13 cellular contexts compared by ENCODE assay signal in genomic region chr3:171811913-171812321, GRCh38. TPM values are rescaled to one million over a fixed set of nuclear protein-coding genes. Genes with fewer than 3 reads are reported as not detected.
A peak's percentile ranks its signal among the peaks of the same experiment; 100 is the strongest.
DNase-seq lines count a peak whose midpoint lies in the region; ATAC-seq and TF ChIP-seq lines count a peak whose summit lies in the region.
"Had no signal": no experiment of that assay in that cellular context is flagged by ENCODE, and none has a peak within 500 bp of the region (broad histone marks: within the 10 kb centered on the region; RNA-seq: fewer than 3 reads in every experiment).

No MANE protein-coding gene starts in this region.

- H3K4me1 ChIP-seq in GM23248 (ENCODE audit: insufficient read depth) (peaks cover 31% of the 10 kb centered on the region), skeletal muscle tissue (ENCODE audit: control insufficient read depth in 3 of 3, insufficient read depth in 3 of 3, low read length in 3 of 3) (peaks cover 5 to 11% (median 9%) of the 10 kb centered on the region in 3 donors), SJCRH30 (peaks cover 3% of the 10 kb centered on the region; the same call in 1 of the 2 replicates)

- no peaks in the 10 kb centered on the region for H3K79me2 ChIP-seq in GM23248 (ENCODE audit: insufficient read depth)

- WGBS in GM23248 (ENCODE audit: low coverage in 1 of 2, low lambda C conversion rate in 2 of 2, missing lambda C conversion rate in 2 of 2), 2 experiments: 37 to 41% methylated on average over 9 of the region's 9 CpGs

- H3K9ac ChIP-seq in GM23248: peak overlapping the region; percentile 52
- no peak overlapping the region for H3K9ac ChIP-seq in skeletal muscle tissue (ENCODE audit: low read depth in 1 of 3, low read length in 3 of 3)

- H3K4me2 ChIP-seq in GM23248 (ENCODE audit: unreplicated experiment): peak overlapping the region; percentile 48

- no peaks in the 10 kb centered on the region for H4K20me1 ChIP-seq in GM23248 (ENCODE audit: insufficient read depth)

- in situ Hi-C loops in GM23248 (cut with MboI): no loop called here

- no peak overlapping the region for H2AFZ ChIP-seq in GM23248

- DNase-seq in GM23248: peak; percentile 67
- DNase-seq in fibroblast of gingiva (ENCODE audit: low read depth): peak; percentile 49
- no peak for DNase-seq in NCI-H1417 treated with DMSO at 0.1 percent for 48 hours (lab: John Stamatoyannopoulos, UW)
- DNase-seq in SHP77 (lab: John Stamatoyannopoulos, UW): no peak
- DNase-seq in HuH-7 (ENCODE audit: low spot score): no peak
- no peak for DNase-seq in SJCRH30
- DNase-seq: activated T-cell treated with anti-CD3 and anti-CD28 coated beads, Interleukin-2, amount 50 U/mL, for 4 hours; NCI-H1694 treated with DMSO at 0.1 percent for 48 hours; stimulated activated CD4-positive, alpha-beta T cell treated with anti-CD3 and anti-CD28 coated beads, Interleukin-1b, Interleukin-23, amount 100 ng/mL, for 48 hours; stimulated activated naive CD8-positive, alpha-beta T cell treated with anti-CD3 and anti-CD28 coated beads, Interleukin-15, amount 100 ng/mL, for 72 hours had no signal

- peaks cover 35% of the 10 kb centered on the region for H3F3A ChIP-seq in GM23248 (ENCODE audit: insufficient read depth)

- H3K27me3 ChIP-seq in GM23248 (replicated peaks; ENCODE audit: insufficient read depth) (no peaks in the 10 kb centered on the region), skeletal muscle tissue (ENCODE audit: control insufficient read depth in 3 of 3, insufficient read depth in 3 of 3, low read length in 3 of 3) (no peaks in the 10 kb centered on the region), SJCRH30 (no peaks in the 10 kb centered on the region)

- H3K27ac ChIP-seq in GM23248 (peak overlapping the region; percentile 96), skeletal muscle tissue (ENCODE audit: low read depth, low read length) (peak overlapping the region; percentile 73), SJCRH30 (no peak overlapping the region)

- H3K9me3 ChIP-seq in GM23248 (ENCODE audit: low read depth) (no peaks in the 10 kb centered on the region), skeletal muscle tissue (ENCODE audit: control insufficient read depth in 3 of 3, low read length in 3 of 3) (no peaks in the 10 kb centered on the region), SJCRH30 (replicated peaks) (0 out of 2 replicates have a peak, but pooled peaks cover 2% of the 10 kb centered on the region)

- H3K36me3 ChIP-seq in GM23248 (ENCODE audit: low read depth) (no peaks in the 10 kb centered on the region), skeletal muscle tissue (ENCODE audit: control insufficient read depth in 3 of 3, insufficient read depth in 3 of 3, low read length in 3 of 3) (no peaks in the 10 kb centered on the region), SJCRH30 (no peaks in the 10 kb centered on the region)

- no peaks in the 10 kb centered on the region for H3K9me2 ChIP-seq in GM23248 (ENCODE audit: insufficient read depth)

- H3K4me3 ChIP-seq in GM23248: no peak overlapping the region
- no peak overlapping the region for H3K4me3 ChIP-seq in skeletal muscle tissue (ENCODE audit: low read length in 3 of 3)
- no peak overlapping the region for H3K4me3 ChIP-seq in SJCRH30

- ATAC-seq in SK-N-SH treated with all-trans-retinoic acid at 6 μM for 48 hours: 0 out of 3 replicates have a peak, but pooled peaks have one; percentile 1
- ATAC-seq: activated T-cell treated with anti-CD3 and anti-CD28 coated beads, Interleukin-2, amount 50 U/mL, for 4 hours; stimulated activated naive CD8-positive, alpha-beta T cell treated with anti-CD3 and anti-CD28 coated beads, Interleukin-15, amount 100 ng/mL, for 72 hours had no signal

TF ChIP-seq in SK-N-SH treated with all-trans-retinoic acid at 6 μM for 48 hours, 23 proteins besides CTCF, POLR2A, EP300 and RAD21:
- TF ChIP-seq CSDC2 (CRISPR knock-in tag; IDR thresholded peaks at IDR 0.05) (0 out of 2 replicates have a peak, but pooled peaks have one; percentile 33), OSR1 (CRISPR knock-in tag; IDR thresholded peaks at IDR 0.05) (no peak), ZNF70 (CRISPR knock-in tag; IDR thresholded peaks at IDR 0.05) (no peak), CSRNP3 (CRISPR knock-in tag; IDR thresholded peaks at IDR 0.05) (no peak), TCF4 (CRISPR knock-in tag; IDR thresholded peaks at IDR 0.05; ENCODE audit: borderline replicate concordance) (no peak), POU6F1 (CRISPR knock-in tag; IDR thresholded peaks at IDR 0.05; ENCODE audit: borderline replicate concordance, low read depth) (0 out of 2 replicates have a peak, but pooled peaks have one; percentile 60), SNAI2 (CRISPR knock-in tag; IDR thresholded peaks at IDR 0.05) (0 out of 2 replicates have a peak, but pooled peaks have one; percentile 60), ESRRG (CRISPR knock-in tag; IDR thresholded peaks at IDR 0.05) (no peak), ARNTL (CRISPR knock-in tag; IDR thresholded peaks at IDR 0.05; ENCODE audit: borderline replicate concordance, low read depth) (no peak), BACH2 (CRISPR knock-in tag; IDR thresholded peaks at IDR 0.05; ENCODE audit: borderline replicate concordance) (no peak), ISL1 (CRISPR knock-in tag; IDR thresholded peaks at IDR 0.05) (no peak), GLIS3 (CRISPR knock-in tag; IDR thresholded peaks at IDR 0.05) (no peak), TOX (CRISPR knock-in tag; IDR thresholded peaks at IDR 0.05; ENCODE audit: borderline replicate concordance) (no peak), PPARA (CRISPR knock-in tag; IDR thresholded peaks at IDR 0.05; ENCODE audit: borderline replicate concordance) (no peak)

RNA-seq across cellular contexts. Expression of gene PLD1, which starts 1.6 kb away (rescaled TPM):
- total RNA-seq in GM23248 (2014; rRNA removed; shearing (Covaris generic)): 1.8 and 4.6 TPM in 2 replicates
- 3.0 and 3.6 TPM in 2 replicates for polyA plus RNA-seq in GM23248 (2016; fragmentation: Nextera tagmentation; extraction: Ambion mirVana)
- 31.3 TPM for total RNA-seq in skeletal muscle tissue
- 4.2 and 5.2 TPM in 2 replicates for total RNA-seq in SJCRH30 (2014; rRNA removed; shearing (Covaris generic))

RNA-seq across cellular contexts. Expression of gene TMEM212, which starts 31.2 kb away (rescaled TPM):
- total RNA-seq in GM23248 (2014; rRNA removed; shearing (Covaris generic)): not detected in 2 replicates
- polyA plus RNA-seq in GM23248 (2016; fragmentation: Nextera tagmentation; extraction: Ambion mirVana): not detected in 2 replicates
- not detected for total RNA-seq in skeletal muscle tissue
- not detected in 2 replicates for total RNA-seq in SJCRH30 (2014; rRNA removed; shearing (Covaris generic))
- total RNA-seq: activated T-cell treated with anti-CD3 and anti-CD28 coated beads, Interleukin-2, amount 50 U/mL, for 4 hours; myocyte had no signal

Comparison
In these comparisons a context has a peak if more than half of its experiments do, and no peak if none do; other contexts are left out.
1. DNase-seq: peak in GM23248 (single experiment) and fibroblast of gingiva (single experiment); none in NCI-H1417 treated with DMSO at 0.1 percent for 48 hours (single experiment), SHP77 (0 of 2), HuH-7 (single experiment) and SJCRH30 (0 of 2).